ENCODE assay signal across 25 cellular contexts in genomic region chr3:79039192-79039591, GRCh38.
DNase-seq lines count a peak whose midpoint lies in the region; TF ChIP-seq lines count a peak whose summit lies in the region.
"Had no signal": no experiment of that assay in that cellular context is flagged by ENCODE, and none has a peak within 500 bp of the region (broad histone marks: within the 10 kb centered on the region; RNA-seq: fewer than 3 reads in every experiment).

No MANE protein-coding gene starts in this region.

- TF ChIP-seq CTCF in brain microvascular endothelial cell (IDR thresholded peaks at IDR 0.05; ENCODE audit: low read depth, low read length, missing control alignments) (no peak), fibroblast of villous mesenchyme (IDR thresholded peaks at IDR 0.05; ENCODE audit: insufficient read depth, low read depth, low read length) (no peak)

- H3K4me3 ChIP-seq in brain microvascular endothelial cell (ENCODE audit: low read depth, low read length) (no peak overlapping the region), fibroblast of villous mesenchyme (ENCODE audit: low read depth, low read length) (no peak overlapping the region)
- H3K4me3 ChIP-seq: A549, GM12878, left lung, SJSA1, stomach had no signal

- no peaks in the 10 kb centered on the region for H3K36me3 ChIP-seq in brain microvascular endothelial cell (replicated peaks)
- H3K36me3 ChIP-seq: left lung, SJSA1, stomach had no signal

- in situ Hi-C loops in brain microvascular endothelial cell (cut with HindIII; ENCODE audit: low pct_ligation_motif_present, low sequenced_read_pairs): no loop called here

- peak overlapping the region; percentile 44 for H3K27ac ChIP-seq in brain microvascular endothelial cell
- H3K27ac ChIP-seq: A549, left lung, SJSA1, stomach had no signal

- DNase-seq in EL (peak; percentile 17), M059J (ENCODE audit: low read depth) (peak; percentile 7), brain microvascular endothelial cell (no peak), fibroblast of villous mesenchyme (ENCODE audit: low read depth) (peak; percentile 33), NCI-H1092 treated with DMSO at 0.1 percent for 48 hours (lab: John Stamatoyannopoulos, UW) (no peak), NCI-H748 (lab: John Stamatoyannopoulos, UW; ENCODE audit: unreplicated experiment) (no peak), NCI-H146 treated with DMSO at 0.1 percent for 48 hours (lab: John Stamatoyannopoulos, UW; ENCODE audit: unreplicated experiment) (no peak)
- DNase-seq in activated CD8-positive, alpha-beta memory T cell treated with anti-CD3 and anti-CD28 coated beads, Interleukin-2, amount 50 U/mL, for 4 hours: no peak
- DNase-seq: activated gamma-delta T cell; activated naive CD8-positive, alpha-beta T cell treated with anti-CD3 and anti-CD28 coated beads, Interleukin-2, amount 10 ng/mL, durations not matched to agents 7 days and 5 days; activated T-cell treated with anti-CD3 and anti-CD28 coated beads, Interleukin-2, amount 50 U/mL, for 4 hours; CD4-positive, alpha-beta T cell; H9; Karpas-422; left lung; NCI-H146; NCI-H2107; NCI-H446; NCI-H82; right cardiac atrium; stomach; T-cell had no signal

- H3K27me3 ChIP-seq in brain microvascular endothelial cell (replicated peaks): no peaks in the 10 kb centered on the region
- H3K27me3 ChIP-seq: left lung, SJSA1, stomach had no signal

Comparison
In these comparisons a context has a peak if more than half of its experiments do, and no peak if none do; other contexts are left out.
1. DNase-seq: peak in EL (single experiment), M059J (single experiment) and fibroblast of villous mesenchyme (single experiment); none in brain microvascular endothelial cell (single experiment), activated CD8-positive, alpha-beta memory T cell treated with anti-CD3 and anti-CD28 coated beads, Interleukin-2, amount 50 U/mL, for 4 hours (single experiment), NCI-H1092 treated with DMSO at 0.1 percent for 48 hours (single experiment), NCI-H748 (single experiment) and NCI-H146 treated with DMSO at 0.1 percent for 48 hours (single experiment).